Comparison of ENCODE assay signal across 30 cellular contexts in the genomic region with DNA sequence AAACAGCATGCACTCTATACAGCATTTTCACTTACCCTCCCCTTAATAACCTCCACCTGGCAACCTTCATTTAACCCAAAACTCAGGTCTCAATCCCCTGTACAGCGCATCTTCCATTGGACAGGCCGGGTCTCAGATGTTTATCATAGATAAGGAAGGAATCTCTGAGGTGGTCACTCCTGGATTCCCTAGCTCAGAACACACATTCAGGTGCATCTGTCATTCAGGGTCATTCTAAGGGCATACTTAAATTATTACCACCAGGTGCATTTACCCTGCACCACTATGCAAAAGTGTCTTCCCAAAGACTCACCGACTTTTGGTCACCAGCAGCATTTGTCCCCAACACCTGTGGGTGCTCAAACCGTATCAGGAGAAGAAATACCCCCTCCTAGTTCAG.
"Had no signal": no experiment of that assay in that cellular context is flagged by ENCODE, and none has a peak within 500 bp of the region (broad histone marks: within the 10 kb centered on the region; RNA-seq: fewer than 3 reads in every experiment).

No MANE protein-coding gene starts in this region.

- H3K9me3 ChIP-seq: lower lobe of right lung, neutrophil, right lobe of liver, vagina had no signal

- H3K4me1 Mint-ChIP-seq: immature natural killer cell; stimulated activated memory B cell treated with anti-CD40 and anti-IgM and Interleukin-4, amounts not matched to agents 10 μg/mL and 1 μg/mL and 100 μg/mL, for 72 hours; stimulated activated naive CD8-positive, alpha-beta T cell treated with anti-CD3 and anti-CD28 coated beads, Interleukin-15, amount 100 ng/mL, for 72 hours had no signal

- H3K27ac ChIP-seq: left lung, lower lobe of right lung, neutrophil, parathyroid adenoma, psoas muscle, right lobe of liver, tibial nerve, upper lobe of left lung, vagina had no signal

- H3K4me2 ChIP-seq: smooth muscle cell had no signal

- H3K4me3 ChIP-seq: left lung, lower lobe of right lung, mucosa of descending colon, psoas muscle, right lobe of liver, smooth muscle cell, tibial nerve, upper lobe of left lung, vagina had no signal

- ATAC-seq: left colon; left lung; lower lobe of right lung; mucosa of descending colon; naive thymus-derived CD4-positive, alpha-beta T cell; natural killer cell treated with Interleukin-12 subunit alpha and Interleukin-12 subunit beta and Interleukin-15 and Interleukin-18, amount 100 ng/mL, for 72 hours; psoas muscle; stimulated activated memory B cell treated with anti-CD40 and anti-IgM and Interleukin-4, amounts not matched to agents 10 μg/mL and 1 μg/mL and 100 μg/mL, for 72 hours; stimulated activated naive CD8-positive, alpha-beta T cell treated with anti-CD3 and anti-CD28 coated beads, Interleukin-15, amount 100 ng/mL, for 72 hours had no signal

- H3K36me3 ChIP-seq: left lung, lower lobe of right lung, neutrophil, right lobe of liver, tibial nerve, upper lobe of left lung, vagina had no signal

- H3K27me3 Mint-ChIP-seq: stimulated activated naive CD8-positive, alpha-beta T cell treated with anti-CD3 and anti-CD28 coated beads, Interleukin-15, amount 100 ng/mL, for 72 hours had no signal

- FAIRE-seq: islet of Langerhans, kidney had no signal

- H3K27me3 ChIP-seq: left lung, right lobe of liver, tibial nerve, upper lobe of left lung, vagina had no signal

- DNase-seq: hippocampal formation; immature natural killer cell; kidney; left colon; left lung; lower lobe of right lung; mammary epithelial cell; mesenchymal stem cell; midbrain; mucosa of descending colon; naive thymus-derived CD4-positive, alpha-beta T cell; occipital lobe; psoas muscle; right lobe of liver; stimulated activated CD4-positive, alpha-beta T cell treated with anti-CD3 and anti-CD28 coated beads, Interleukin-1b, Interleukin-23, amount 100 ng/mL, for 48 hours; stimulated activated CD4-positive, alpha-beta T cell treated with anti-CD3 and anti-CD28 coated beads, Interleukin-2, amount 100 ng/mL, for 48 hours; stimulated activated CD4-positive, alpha-beta T cell treated with anti-CD3 and anti-CD28 coated beads, Interleukin-4, amount 100 ng/mL, for 4 hours; stimulated activated CD8-positive, alpha-beta memory T cell treated with anti-CD3 and anti-CD28 coated beads, Interleukin-4, amount 100 ng/mL, for 48 hours; stimulated activated naive CD4-positive, alpha-beta T cell treated with Interleukin-2 at 50 U/mL for 16 hours; stimulated activated naive CD8-positive, alpha-beta T cell treated with anti-CD3 and anti-CD28 coated beads, Interleukin-15, amount 100 ng/mL, for 72 hours; substantia nigra; upper lobe of left lung had no signal

- H3K79me2 ChIP-seq: parathyroid adenoma had no signal

- H3K9ac ChIP-seq: parathyroid adenoma had no signal

- H3K4me1 ChIP-seq: left lung, lower lobe of right lung, parathyroid adenoma, psoas muscle, upper lobe of left lung, vagina had no signal

- H3K27ac Mint-ChIP-seq: immature natural killer cell; naive thymus-derived CD4-positive, alpha-beta T cell; natural killer cell treated with Interleukin-12 subunit alpha and Interleukin-12 subunit beta and Interleukin-15 and Interleukin-18, amount 100 ng/mL, for 72 hours; stimulated activated memory B cell treated with anti-CD40 and anti-IgM and Interleukin-4, amounts not matched to agents 10 μg/mL and 1 μg/mL and 100 μg/mL, for 72 hours; stimulated activated naive CD8-positive, alpha-beta T cell treated with anti-CD3 and anti-CD28 coated beads, Interleukin-15, amount 100 ng/mL, for 72 hours had no signal

- H3K4me3 Mint-ChIP-seq: immature natural killer cell; naive thymus-derived CD4-positive, alpha-beta T cell; natural killer cell treated with Interleukin-12 subunit alpha and Interleukin-12 subunit beta and Interleukin-15 and Interleukin-18, amount 100 ng/mL, for 72 hours; stimulated activated memory B cell treated with anti-CD40 and anti-IgM and Interleukin-4, amounts not matched to agents 10 μg/mL and 1 μg/mL and 100 μg/mL, for 72 hours; stimulated activated naive CD8-positive, alpha-beta T cell treated with anti-CD3 and anti-CD28 coated beads, Interleukin-15, amount 100 ng/mL, for 72 hours had no signal

- H2AFZ ChIP-seq: parathyroid adenoma had no signal
